In genomic region chr4:184437565-184437964, GRCh38 we compare ENCODE assay signal across 17 cellular contexts. TPM values are rescaled to one million over a fixed set of nuclear protein-coding genes. Genes with fewer than 3 reads are reported as not detected.
DNase-seq lines count a peak whose midpoint lies in the region; ATAC-seq and TF ChIP-seq lines count a peak whose summit lies in the region.
"Had no signal": no experiment of that assay in that cellular context is flagged by ENCODE, and none has a peak within 500 bp of the region (broad histone marks: within the 10 kb centered on the region; RNA-seq: fewer than 3 reads in every experiment).

No MANE protein-coding gene starts in this region.

- H3K4me1 Mint-ChIP-seq in stimulated activated naive CD8-positive, alpha-beta T cell treated with anti-CD3 and anti-CD28 coated beads, Interleukin-15, amount 100 ng/mL, for 72 hours = peaks cover 88% of the 10 kb centered on the region
- H3K4me1 Mint-ChIP-seq in activated naive CD8-positive, alpha-beta T cell treated with anti-CD3 and anti-CD28 coated beads for 36 hours = peaks cover 61% of the 10 kb centered on the region

- intact Hi-C loops in mucosa of descending colon (cut with DNase I, micrococcal nuclease) = no loop called here
- intact Hi-C loops in left ventricle myocardium superior (cut with micrococcal nuclease) = no loop called here

- ATAC-seq in stimulated activated naive CD8-positive, alpha-beta T cell treated with anti-CD3 and anti-CD28 coated beads, Interleukin-15, Interleukin-2, amounts not matched to agents 100 U/mL and 50 U/mL, for 24 hours = peak; percentile 14
- no peak for ATAC-seq in stimulated activated naive CD8-positive, alpha-beta T cell treated with anti-CD3 and anti-CD28 coated beads, Interleukin-15, amount 100 ng/mL, for 72 hours
- ATAC-seq in mucosa of descending colon (peak; percentile 7), left ventricle myocardium superior (no peak), HG03442 (IDR thresholded peaks at IDR 0.05; ENCODE audit: unreplicated experiment) (no peak)
- ATAC-seq: PC-3 had no signal

- DNase-seq in stimulated activated naive CD8-positive, alpha-beta T cell treated with anti-CD3 and anti-CD28 coated beads, Interleukin-15, Interleukin-2, amounts not matched to agents 100 U/mL and 50 U/mL, for 24 hours = no peak
- DNase-seq in stimulated activated naive CD8-positive, alpha-beta T cell treated with anti-CD3 and anti-CD28 coated beads, Interleukin-15, amount 100 ng/mL, for 72 hours = no peak
- DNase-seq in activated naive CD8-positive, alpha-beta T cell treated with anti-CD3 and anti-CD28 coated beads for 36 hours = no peak
- no peak for DNase-seq in mucosa of descending colon
- no peak for DNase-seq in left ventricle myocardium superior
- no peak for DNase-seq in GM03348 (ENCODE audit: low spot score)
- no peak for DNase-seq in hypothalamus (lab: John Stamatoyannopoulos, UW)
- DNase-seq: activated CD4-positive, alpha-beta T cell treated with anti-CD3 and anti-CD28 coated beads for 1 hour; activated CD8-positive, alpha-beta memory T cell treated with anti-CD3 and anti-CD28 coated beads, Interleukin-2, amount 50 U/mL, for 4 hours; activated naive CD4-positive, alpha-beta T cell treated with Interleukin-2 at 50 U/mL for 16 hours; islet precursor cell; NCI-H1105 treated with DMSO at 0.1 percent for 48 hours; PC-3; SJCRH30 had no signal

- H3K27ac Mint-ChIP-seq in stimulated activated naive CD8-positive, alpha-beta T cell treated with anti-CD3 and anti-CD28 coated beads, Interleukin-15, amount 100 ng/mL, for 72 hours = no peak overlapping the region
- peak overlapping the region; percentile 14 for H3K27ac Mint-ChIP-seq in activated naive CD8-positive, alpha-beta T cell treated with anti-CD3 and anti-CD28 coated beads for 36 hours
- H3K27ac Mint-ChIP-seq: T-helper 2 cell treated with Interferon-gamma antibody and Interleukin-4, amounts not matched to agents 5 μg/mL and 100 μg/mL, for 36 hours had no signal

- H3K4me3 ChIP-seq in mucosa of descending colon = no peak overlapping the region
- H3K4me3 ChIP-seq: SJCRH30, tibial nerve had no signal

- H3K36me3 ChIP-seq in mucosa of descending colon (ENCODE audit: low read depth) = no peaks in the 10 kb centered on the region
- H3K36me3 ChIP-seq: SJCRH30, tibial nerve had no signal

- H3K36me3 Mint-ChIP-seq in activated naive CD8-positive, alpha-beta T cell treated with anti-CD3 and anti-CD28 coated beads for 36 hours = peaks cover 9% of the 10 kb centered on the region

- H3K4me1 ChIP-seq in mucosa of descending colon (ENCODE audit: low read depth) = peaks cover 16% of the 10 kb centered on the region
- H3K4me1 ChIP-seq: SJCRH30 had no signal

- no peaks in the 10 kb centered on the region for H3K27me3 Mint-ChIP-seq in stimulated activated naive CD8-positive, alpha-beta T cell treated with anti-CD3 and anti-CD28 coated beads, Interleukin-15, amount 100 ng/mL, for 72 hours
- no peaks in the 10 kb centered on the region for H3K27me3 Mint-ChIP-seq in activated naive CD8-positive, alpha-beta T cell treated with anti-CD3 and anti-CD28 coated beads for 36 hours

- no peak for TF ChIP-seq CTCF in mucosa of descending colon (IDR thresholded peaks at IDR 0.05)

- no peaks in the 10 kb centered on the region for H3K9me3 Mint-ChIP-seq in stimulated activated naive CD8-positive, alpha-beta T cell treated with anti-CD3 and anti-CD28 coated beads, Interleukin-15, amount 100 ng/mL, for 72 hours
- H3K9me3 Mint-ChIP-seq in activated naive CD8-positive, alpha-beta T cell treated with anti-CD3 and anti-CD28 coated beads for 36 hours = no peaks in the 10 kb centered on the region
- H3K9me3 Mint-ChIP-seq: T-helper 2 cell treated with Interferon-gamma antibody and Interleukin-4, amounts not matched to agents 5 μg/mL and 100 μg/mL, for 36 hours had no signal

- no peaks in the 10 kb centered on the region for H3K9me3 ChIP-seq in mucosa of descending colon
- H3K9me3 ChIP-seq: SJCRH30, tibial nerve had no signal

- no peak overlapping the region for H3K4me3 Mint-ChIP-seq in stimulated activated naive CD8-positive, alpha-beta T cell treated with anti-CD3 and anti-CD28 coated beads, Interleukin-15, amount 100 ng/mL, for 72 hours
- no peak overlapping the region for H3K4me3 Mint-ChIP-seq in activated naive CD8-positive, alpha-beta T cell treated with anti-CD3 and anti-CD28 coated beads for 36 hours
- H3K4me3 Mint-ChIP-seq: T-helper 2 cell treated with Interferon-gamma antibody and Interleukin-4, amounts not matched to agents 5 μg/mL and 100 μg/mL, for 36 hours had no signal

RNA-seq across cellular contexts. Expression of gene IRF2, which starts 36.8 kb away (rescaled TPM):
- 10 to 100 TPM; 49.1 to 61.4 TPM for total RNA-seq in activated naive CD8-positive, alpha-beta T cell treated with anti-CD3 and anti-CD28 coated beads for 36 hours
- 10 to 100 TPM; 39.3 to 59.8 (median 53.5) TPM for total RNA-seq in mucosa of descending colon
- 33.0 TPM for total RNA-seq in left ventricle myocardium superior

Comparison
In these comparisons a context has a peak if more than half of its experiments do, and no peak if none do; other contexts are left out.
1. ATAC-seq: peak in stimulated activated naive CD8-positive, alpha-beta T cell treated with anti-CD3 and anti-CD28 coated beads, Interleukin-15, Interleukin-2, amounts not matched to agents 100 U/mL and 50 U/mL, for 24 hours (single experiment) and mucosa of descending colon (single experiment); none in stimulated activated naive CD8-positive, alpha-beta T cell treated with anti-CD3 and anti-CD28 coated beads, Interleukin-15, amount 100 ng/mL, for 72 hours (single experiment), left ventricle myocardium superior (single experiment) and HG03442 (single experiment).